Comparison of ENCODE assay signal across 8 cellular contexts in the genomic region with DNA sequence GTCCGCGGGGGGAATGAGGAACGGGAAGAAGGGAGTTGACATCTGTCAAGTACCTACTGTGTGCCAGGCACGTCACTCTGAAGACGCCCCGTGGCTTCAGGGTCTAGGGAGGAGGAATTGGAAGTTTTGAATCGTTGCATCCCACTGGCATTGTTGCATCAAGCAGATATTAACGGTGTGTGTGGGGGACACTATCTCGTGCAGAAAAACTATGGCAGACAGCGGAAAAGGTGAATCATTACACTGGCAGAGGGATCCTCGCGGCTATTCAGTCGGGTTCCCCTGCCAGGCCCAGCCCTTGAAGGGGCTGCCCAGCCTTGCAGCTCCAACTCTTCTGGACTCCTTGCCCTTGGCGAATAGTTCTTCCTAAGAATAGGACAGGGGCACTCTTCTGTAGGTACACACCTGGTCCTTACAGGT. TPM values are rescaled to one million over a fixed set of nuclear protein-coding genes. Genes with fewer than 3 reads are reported as not detected.
DNase-seq lines count a peak whose midpoint lies in the region; ATAC-seq and TF ChIP-seq lines count a peak whose summit lies in the region.

No MANE protein-coding gene starts in this region.

- H3K27me3 ChIP-seq in iPS-20b (ENCODE audit: insufficient read depth, low read length) (peaks cover 23% of the 10 kb centered on the region), testis (no peaks in the 10 kb centered on the region)

- peak overlapping the region; percentile 60 for H3K4me3 Mint-ChIP-seq in activated T-helper 17 cell treated with anti-CD3 and anti-CD28 coated beads, Interleukin-2, amount 50 U/mL, for 72 hours

- no peaks in the 10 kb centered on the region for H3K9me3 ChIP-seq in iPS-20b (ENCODE audit: insufficient read depth, low read depth, low read length)
- H3K9me3 ChIP-seq in testis = no peaks in the 10 kb centered on the region

- H3K9me3 Mint-ChIP-seq in activated T-helper 17 cell treated with anti-CD3 and anti-CD28 coated beads, Interleukin-2, amount 50 U/mL, for 72 hours = no peaks in the 10 kb centered on the region

- ATAC-seq in activated T-helper 17 cell treated with anti-CD3 and anti-CD28 coated beads, Interleukin-2, amount 50 U/mL, for 72 hours (replicated peaks) = no peak
- ATAC-seq in GM21360 (IDR thresholded peaks at IDR 0.05; ENCODE audit: unreplicated experiment) (no peak), HG03378 (IDR thresholded peaks at IDR 0.05; ENCODE audit: unreplicated experiment) (no peak)

- intact Hi-C loops in testis (cut with DNase I; ENCODE audit: low total_unique reads) = loop anchor here (10.0 kb wide), 1 partner anchor 97 kb away; no protein-coding TSS in a partner anchor

- H3K27ac ChIP-seq in iPS-20b (ENCODE audit: low read length) (no peak overlapping the region), testis (no peak overlapping the region)

- TF ChIP-seq CTCF in testis (IDR thresholded peaks at IDR 0.05) = no peak

- H3K36me3 ChIP-seq in iPS-20b (ENCODE audit: insufficient read depth, low read depth, low read length) (no peaks in the 10 kb centered on the region), testis (ENCODE audit: low read depth, missing control alignments) (no peaks in the 10 kb centered on the region)

- peak overlapping the region; percentile 71; the same call in 1 of the 2 replicates for H3K9ac ChIP-seq in iPS-20b (ENCODE audit: low read depth, low read length)

- H3K4me3 ChIP-seq in iPS-20b (ENCODE audit: low read length) = peak overlapping the region; percentile 71
- H3K4me3 ChIP-seq in testis = peak overlapping the region; percentile 56 to 60

- peak; percentile 59 for DNase-seq in activated CD8-positive, alpha-beta memory T cell treated with anti-CD3 and anti-CD28 coated beads for 24 hours
- no peak for DNase-seq in activated CD8-positive, alpha-beta memory T cell treated with anti-CD3 and anti-CD28 coated beads, Interleukin-2, amount 50 U/mL, for 4 hours
- DNase-seq in testis = no peak
- no peak for DNase-seq in NK-92 treated with Interleukin-12 subunit alpha and Interleukin-12 subunit beta, amount 100 ng/mL, for 24 hours (lab: John Stamatoyannopoulos, UW)

- peaks cover 9% of the 10 kb centered on the region for H3K36me3 Mint-ChIP-seq in activated T-helper 17 cell treated with anti-CD3 and anti-CD28 coated beads, Interleukin-2, amount 50 U/mL, for 72 hours (ENCODE audit: low read depth)

- 27 to 30% methylated on average over 14 of the region's 14 CpGs for WGBS in testis, 2 donors

- peaks cover 6% of the 10 kb centered on the region for H3K4me1 Mint-ChIP-seq in activated T-helper 17 cell treated with anti-CD3 and anti-CD28 coated beads, Interleukin-2, amount 50 U/mL, for 72 hours

- H3K27ac Mint-ChIP-seq in activated T-helper 17 cell treated with anti-CD3 and anti-CD28 coated beads, Interleukin-2, amount 50 U/mL, for 72 hours = no peak overlapping the region

- peaks cover 39% of the 10 kb centered on the region for H3K27me3 Mint-ChIP-seq in activated T-helper 17 cell treated with anti-CD3 and anti-CD28 coated beads, Interleukin-2, amount 50 U/mL, for 72 hours

- TF ChIP-seq POLR2A in testis (IDR thresholded peaks at IDR 0.05) = no peak

- H3K4me1 ChIP-seq in iPS-20b (ENCODE audit: insufficient read depth, low read length) (peaks cover 10% of the 10 kb centered on the region), testis (no peaks in the 10 kb centered on the region)

RNA-seq across cellular contexts. Expression of a gene that starts 1.0 kb away (rescaled TPM):
- 1 to 10 TPM; 1.1 to 1.2 TPM for total RNA-seq in activated T-helper 17 cell treated with anti-CD3 and anti-CD28 coated beads, Interleukin-2, amount 50 U/mL, for 72 hours
- 1 to 10 TPM; 7.4 to 8.0 TPM for total RNA-seq in testis
- 4.4 TPM for polyA plus RNA-seq in testis (ENCODE audit: insufficient read depth, low read depth, low replicate concordance)

RNA-seq across cellular contexts. Expression of a gene that starts 53.6 kb away (rescaled TPM):
- total RNA-seq in activated T-helper 17 cell treated with anti-CD3 and anti-CD28 coated beads, Interleukin-2, amount 50 U/mL, for 72 hours = 10 to 100 TPM; 23.6 to 32.4 TPM
- 10 to 100 TPM; 22.4 to 22.6 TPM for total RNA-seq in testis
- 2.5 TPM for polyA plus RNA-seq in testis (ENCODE audit: insufficient read depth, low read depth, low replicate concordance)
